In the genomic region with DNA sequence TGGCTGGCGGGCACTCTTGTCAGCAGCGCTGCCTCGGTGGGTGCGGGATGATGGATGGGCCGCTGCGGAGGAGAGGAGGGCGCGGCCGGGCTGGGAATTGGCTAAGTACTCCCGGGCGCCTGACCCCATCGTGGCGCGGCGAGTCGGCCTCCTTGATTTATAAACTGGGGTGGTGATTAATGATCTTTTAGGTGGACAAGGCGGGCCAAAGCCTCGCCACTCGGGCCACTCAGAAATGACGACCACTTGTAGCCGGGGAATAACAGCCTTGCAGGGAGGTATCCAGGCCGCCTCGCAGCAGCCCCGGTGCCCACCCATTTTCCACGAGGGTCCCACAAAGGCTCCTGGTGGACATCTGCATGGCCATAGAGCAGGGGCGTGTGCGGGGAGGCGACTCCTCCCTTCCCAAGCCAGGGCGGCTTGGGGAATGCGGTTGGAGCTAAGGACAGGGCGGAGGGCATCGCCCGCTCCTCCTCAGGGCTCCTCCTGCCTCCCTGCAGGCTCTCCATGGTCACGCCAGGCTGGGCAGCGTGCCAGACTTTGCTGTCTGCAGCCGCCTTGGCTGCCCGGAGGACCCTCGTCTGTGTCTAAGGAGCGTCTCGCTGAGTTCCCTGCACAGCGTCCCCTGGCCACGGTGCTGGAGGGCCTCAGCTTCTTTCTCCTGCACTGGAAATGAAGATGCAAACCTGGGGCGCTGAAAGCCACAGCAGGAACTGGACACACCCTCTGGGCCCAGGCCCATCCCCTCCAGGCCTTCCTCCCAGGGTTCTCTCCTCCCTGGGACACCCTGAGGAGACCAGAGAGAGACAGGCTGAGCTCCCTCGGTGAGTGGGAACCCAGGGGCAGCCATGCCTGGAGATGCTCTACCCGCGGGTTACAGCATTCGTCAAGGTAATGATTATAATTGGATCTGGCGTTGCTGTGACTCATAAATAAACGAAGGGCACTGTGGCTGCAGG, we compare ENCODE assay signal across 16 cellular contexts.
DNase-seq lines count a peak whose midpoint lies in the region; ATAC-seq and TF ChIP-seq lines count a peak whose summit lies in the region.
"Had no signal": no experiment of that assay in that cellular context is flagged by ENCODE, and none has a peak within 500 bp of the region (broad histone marks: within the 10 kb centered on the region; RNA-seq: fewer than 3 reads in every experiment).

No MANE protein-coding gene starts in this region.

- peaks cover 3% of the 10 kb centered on the region for H3K4me1 Mint-ChIP-seq in T-helper 17 cell
- H3K4me1 Mint-ChIP-seq in neural progenitor cell: peaks cover 40% of the 10 kb centered on the region
- H3K4me1 Mint-ChIP-seq: CD4-positive, CD25-positive, alpha-beta regulatory T cell had no signal

- H3K4me3 ChIP-seq in neural progenitor cell (no peak overlapping the region), aorta (ENCODE audit: low read length in 2 of 2) (no peak overlapping the region)

- H3K9me3 Mint-ChIP-seq in neural progenitor cell: no peaks in the 10 kb centered on the region

- intact Hi-C loops in cardiac septum (cut with DNase I): no loop called here
- intact Hi-C loops in left ventricle myocardium superior (cut with micrococcal nuclease): no loop called here
- intact Hi-C loops in aorta (cut with DNase I): no loop called here

- no peaks in the 10 kb centered on the region for H4K20me1 ChIP-seq in neural progenitor cell (ENCODE audit: low read depth)

- no peak overlapping the region for H3K4me2 ChIP-seq in neural progenitor cell

- WGBS in aorta, 2 donors: 27 to 30% methylated on average over 48 to 49 of the region's 49 CpGs

- H3K9me3 ChIP-seq in T-helper 17 cell (ENCODE audit: control insufficient read depth, low read length, poor library complexity, severe bottlenecking) (no peaks in the 10 kb centered on the region), neural progenitor cell (ENCODE audit: low read depth) (no peaks in the 10 kb centered on the region), aorta (ENCODE audit: control insufficient read depth, low read length) (no peaks in the 10 kb centered on the region)

- H3K4me1 ChIP-seq in neural progenitor cell (peaks cover 11% of the 10 kb centered on the region), aorta (ENCODE audit: control insufficient read depth in 1 of 2, insufficient read depth in 2 of 2, low read length in 2 of 2) (no peaks in the 10 kb centered on the region)

- H3K36me3 ChIP-seq in neural progenitor cell (no peaks in the 10 kb centered on the region), aorta (ENCODE audit: control insufficient read depth in 1 of 2, insufficient read depth in 2 of 2, low read length in 1 of 2) (no peaks in the 10 kb centered on the region)

- no peaks in the 10 kb centered on the region for H3K79me2 ChIP-seq in neural progenitor cell (ENCODE audit: low read depth)

- no peaks in the 10 kb centered on the region for H3K27me3 ChIP-seq in neural progenitor cell
- no peaks in the 10 kb centered on the region for H3K27me3 ChIP-seq in aorta (ENCODE audit: control insufficient read depth in 1 of 2, insufficient read depth in 2 of 2, low read length in 1 of 2)

- H3K27me3 Mint-ChIP-seq in T-helper 17 cell: peaks cover 49% of the 10 kb centered on the region
- peaks cover 15% of the 10 kb centered on the region for H3K27me3 Mint-ChIP-seq in neural progenitor cell (ENCODE audit: insufficient read depth, low read depth)

- no peak overlapping the region for H2AFZ ChIP-seq in neural progenitor cell (replicated peaks)

- TF ChIP-seq CTCF in neural progenitor cell (IDR thresholded peaks at IDR 0.05): no peak

- H3K36me3 Mint-ChIP-seq in T-helper 17 cell (ENCODE audit: low read depth) (no peaks in the 10 kb centered on the region), neural progenitor cell (no peaks in the 10 kb centered on the region)
- H3K36me3 Mint-ChIP-seq: CD4-positive, CD25-positive, alpha-beta regulatory T cell had no signal

- H3F3A ChIP-seq in neural progenitor cell (ENCODE audit: low read depth): peaks cover 6% of the 10 kb centered on the region

- H3K4me3 Mint-ChIP-seq in T-helper 17 cell: peak overlapping the region; percentile 41
- no peak overlapping the region for H3K4me3 Mint-ChIP-seq in neural progenitor cell
- H3K4me3 Mint-ChIP-seq: CD4-positive, CD25-positive, alpha-beta regulatory T cell had no signal

- no peak overlapping the region for H3K9ac ChIP-seq in neural progenitor cell

- H3K27ac ChIP-seq in neural progenitor cell: no peak overlapping the region
- H3K27ac ChIP-seq in aorta (ENCODE audit: low read depth in 1 of 2, low read length in 2 of 2): no peak overlapping the region

- ATAC-seq in left ventricle myocardium superior: no peak
- ATAC-seq in T-helper 17 cell: no peak
- ATAC-seq in aorta (ENCODE audit: low FRiP score): no peak

- DNase-seq in cardiac septum (ENCODE audit: low spot score) (peak; percentile 65), left ventricle myocardium superior (no peak), T-helper 17 cell (no peak), neural progenitor cell (ENCODE audit: low spot score) (no peak), aorta (peak; percentile 21 to 73), NCI-H128 (lab: John Stamatoyannopoulos, UW; ENCODE audit: unreplicated experiment) (no peak), SK-N-DZ (ENCODE audit: low spot score) (no peak)
- DNase-seq in stimulated activated CD8-positive, alpha-beta memory T cell treated with anti-CD3 and anti-CD28 coated beads, Interleukin-4, amount 100 ng/mL, for 48 hours: no peak
- DNase-seq: ACHN; Calu3; CD4-positive, CD25-positive, alpha-beta regulatory T cell; GDM1; KG1; NCI-H1436 treated with DMSO at 0.1 percent for 48 hours; NCI-H2081 treated with DMSO at 0.1 percent for 48 hours; NCI-H774 had no signal

- H3K27ac Mint-ChIP-seq in T-helper 17 cell (no peak overlapping the region), neural progenitor cell (peak overlapping the region; percentile 89)
- H3K27ac Mint-ChIP-seq: CD4-positive, CD25-positive, alpha-beta regulatory T cell had no signal

Comparison
In these comparisons a context has a peak if more than half of its experiments do, and no peak if none do; other contexts are left out.
1. DNase-seq: peak in cardiac septum (single experiment) and aorta (2 of 2); none in left ventricle myocardium superior (single experiment), T-helper 17 cell (0 of 3), neural progenitor cell (single experiment), NCI-H128 (single experiment), stimulated activated CD8-positive, alpha-beta memory T cell treated with anti-CD3 and anti-CD28 coated beads, Interleukin-4, amount 100 ng/mL, for 48 hours (single experiment) and SK-N-DZ (single experiment).